In the genomic region with DNA sequence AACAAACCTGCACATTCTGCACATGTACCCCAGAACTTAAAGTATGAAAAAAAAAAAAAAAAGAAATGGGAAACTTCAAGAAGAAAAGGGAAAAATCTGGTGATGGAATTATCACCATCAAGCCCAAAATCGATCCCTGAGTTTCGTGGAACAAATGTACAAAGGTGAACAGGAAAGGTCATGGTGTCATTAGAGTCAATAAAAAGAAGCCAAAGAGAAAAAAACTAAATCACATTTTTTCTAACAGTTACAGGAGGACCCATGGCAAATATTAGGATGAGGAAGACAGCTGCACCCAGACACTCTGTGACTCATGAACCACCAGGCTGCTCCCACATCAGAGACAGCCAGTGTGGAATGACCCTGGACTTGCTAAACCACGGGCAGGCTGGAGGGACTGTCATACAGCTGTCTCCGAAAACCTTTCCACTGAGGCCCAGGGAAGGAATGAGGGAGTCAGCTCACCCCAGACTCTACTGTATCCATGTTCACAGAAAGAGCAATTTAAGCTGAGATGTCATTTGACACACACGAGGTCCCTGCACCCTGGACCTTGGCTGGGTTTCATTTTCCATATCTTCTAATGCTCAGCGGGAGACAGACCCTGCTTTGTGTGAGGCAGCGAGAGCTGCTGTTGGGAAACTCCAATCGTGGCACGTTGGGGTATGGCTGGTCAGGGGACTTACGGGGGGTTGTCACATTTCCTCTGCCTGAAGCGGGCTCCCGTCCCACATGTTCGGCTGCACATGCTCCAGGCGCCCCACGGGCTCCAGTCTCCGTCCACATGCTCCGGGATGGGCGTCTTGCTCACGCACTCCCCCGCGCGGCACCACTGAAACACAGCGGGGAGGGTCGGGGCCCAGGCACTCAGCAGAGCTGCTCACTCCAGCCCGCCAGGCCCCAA, we compare ENCODE assay signal across 1 cellular context.
TF ChIP-seq lines count a peak whose summit lies in the region.

No MANE protein-coding gene starts in this region.

TF ChIP-seq in HepG2, 621 proteins besides CTCF, POLR2A, EP300 and RAD21 (continued from another document and continues in another):
- TF ChIP-seq, protein P1, sequence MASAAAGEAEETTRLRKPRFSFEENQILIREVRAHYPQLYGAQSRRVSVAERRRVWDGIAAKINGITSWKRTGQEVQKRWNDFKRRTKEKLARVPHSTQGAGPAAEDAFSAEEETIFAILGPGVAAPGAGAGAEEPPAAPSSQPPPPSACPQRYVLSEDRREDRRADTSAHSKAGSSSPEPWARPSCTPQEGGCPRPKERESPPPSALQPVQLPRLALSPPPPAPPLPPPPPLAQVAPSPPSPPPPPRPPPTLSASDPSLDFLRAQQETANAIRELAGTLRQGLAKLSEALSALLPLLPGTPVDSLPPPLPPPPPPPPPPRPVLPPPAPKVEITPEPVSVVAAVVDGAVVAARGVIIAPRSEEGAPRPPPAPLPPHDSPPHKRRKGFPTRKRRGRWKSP (CRISPR knock-in tag; IDR thresholded peaks at IDR 0.05) = peak; percentile 87; the same call in 1 of the 2 replicates
- TF ChIP-seq ZBTB20 (CRISPR knock-in tag; IDR thresholded peaks at IDR 0.05; ENCODE audit: borderline replicate concordance, low read depth) = peak; percentile 56; the same call in 1 of the 2 replicates
- 0 out of 2 replicates have a peak, but pooled peaks have one; percentile 27 for TF ChIP-seq PHF8 (CRISPR knock-in tag; IDR thresholded peaks at IDR 0.05)
- TF ChIP-seq MYNN (CRISPR knock-in tag; IDR thresholded peaks at IDR 0.05; ENCODE audit: low read depth) = no peak
- TF ChIP-seq NKX3-1 (CRISPR knock-in tag; IDR thresholded peaks at IDR 0.05) = 0 out of 2 replicates have a peak, but pooled peaks have one; percentile 54
- no peak for TF ChIP-seq FOXK2 (IDR thresholded peaks at IDR 0.05)
- no peak for TF ChIP-seq TMF1 (CRISPR knock-in tag; IDR thresholded peaks at IDR 0.05; ENCODE audit: low read depth)
- TF ChIP-seq ZMYM4 (CRISPR knock-in tag; IDR thresholded peaks at IDR 0.05) = peak; percentile 66; the same call in 1 of the 2 replicates
- TF ChIP-seq, protein P2, sequence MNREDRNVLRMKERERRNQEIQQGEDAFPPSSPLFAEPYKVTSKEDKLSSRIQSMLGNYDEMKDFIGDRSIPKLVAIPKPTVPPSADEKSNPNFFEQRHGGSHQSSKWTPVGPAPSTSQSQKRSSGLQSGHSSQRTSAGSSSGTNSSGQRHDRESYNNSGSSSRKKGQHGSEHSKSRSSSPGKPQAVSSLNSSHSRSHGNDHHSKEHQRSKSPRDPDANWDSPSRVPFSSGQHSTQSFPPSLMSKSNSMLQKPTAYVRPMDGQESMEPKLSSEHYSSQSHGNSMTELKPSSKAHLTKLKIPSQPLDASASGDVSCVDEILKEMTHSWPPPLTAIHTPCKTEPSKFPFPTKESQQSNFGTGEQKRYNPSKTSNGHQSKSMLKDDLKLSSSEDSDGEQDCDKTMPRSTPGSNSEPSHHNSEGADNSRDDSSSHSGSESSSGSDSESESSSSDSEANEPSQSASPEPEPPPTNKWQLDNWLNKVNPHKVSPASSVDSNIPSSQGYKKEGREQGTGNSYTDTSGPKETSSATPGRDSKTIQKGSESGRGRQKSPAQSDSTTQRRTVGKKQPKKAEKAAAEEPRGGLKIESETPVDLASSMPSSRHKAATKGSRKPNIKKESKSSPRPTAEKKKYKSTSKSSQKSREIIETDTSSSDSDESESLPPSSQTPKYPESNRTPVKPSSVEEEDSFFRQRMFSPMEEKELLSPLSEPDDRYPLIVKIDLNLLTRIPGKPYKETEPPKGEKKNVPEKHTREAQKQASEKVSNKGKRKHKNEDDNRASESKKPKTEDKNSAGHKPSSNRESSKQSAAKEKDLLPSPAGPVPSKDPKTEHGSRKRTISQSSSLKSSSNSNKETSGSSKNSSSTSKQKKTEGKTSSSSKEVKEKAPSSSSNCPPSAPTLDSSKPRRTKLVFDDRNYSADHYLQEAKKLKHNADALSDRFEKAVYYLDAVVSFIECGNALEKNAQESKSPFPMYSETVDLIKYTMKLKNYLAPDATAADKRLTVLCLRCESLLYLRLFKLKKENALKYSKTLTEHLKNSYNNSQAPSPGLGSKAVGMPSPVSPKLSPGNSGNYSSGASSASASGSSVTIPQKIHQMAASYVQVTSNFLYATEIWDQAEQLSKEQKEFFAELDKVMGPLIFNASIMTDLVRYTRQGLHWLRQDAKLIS (CRISPR knock-in tag; IDR thresholded peaks at IDR 0.05) = no peak
- 0 out of 2 replicates have a peak, but pooled peaks have one; percentile 14 for TF ChIP-seq NCOA2 (CRISPR knock-in tag; IDR thresholded peaks at IDR 0.05)
- no peak; the same call in 1 of the 2 replicates for TF ChIP-seq ZNF616 (CRISPR knock-in tag; IDR thresholded peaks at IDR 0.05; ENCODE audit: low read depth)
- TF ChIP-seq ATF7-NPFF (CRISPR knock-in tag; IDR thresholded peaks at IDR 0.05; ENCODE audit: low read depth) = peak; percentile 82; the same call in 1 of the 2 replicates
- TF ChIP-seq, protein P3, sequence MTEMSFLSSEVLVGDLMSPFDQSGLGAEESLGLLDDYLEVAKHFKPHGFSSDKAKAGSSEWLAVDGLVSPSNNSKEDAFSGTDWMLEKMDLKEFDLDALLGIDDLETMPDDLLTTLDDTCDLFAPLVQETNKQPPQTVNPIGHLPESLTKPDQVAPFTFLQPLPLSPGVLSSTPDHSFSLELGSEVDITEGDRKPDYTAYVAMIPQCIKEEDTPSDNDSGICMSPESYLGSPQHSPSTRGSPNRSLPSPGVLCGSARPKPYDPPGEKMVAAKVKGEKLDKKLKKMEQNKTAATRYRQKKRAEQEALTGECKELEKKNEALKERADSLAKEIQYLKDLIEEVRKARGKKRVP (CRISPR knock-in tag; IDR thresholded peaks at IDR 0.05) = no peak
- no peak for TF ChIP-seq SMARCC2 (IDR thresholded peaks at IDR 0.05)
- no peak for TF ChIP-seq FOXA1 (IDR thresholded peaks at IDR 0.05)
- TF ChIP-seq FOXA1 (CRISPR knock-in tag; IDR thresholded peaks at IDR 0.05) = 0 out of 2 replicates have a peak, but pooled peaks have one; percentile 4
- TF ChIP-seq ZNF747 (CRISPR knock-in tag; IDR thresholded peaks at IDR 0.05; ENCODE audit: borderline replicate concordance) = peak; percentile 85
- TF ChIP-seq MXI1 (IDR thresholded peaks at IDR 0.05; ENCODE audit: borderline replicate concordance, low read depth, low read length) = no peak
- TF ChIP-seq ZBTB21 (CRISPR knock-in tag; IDR thresholded peaks at IDR 0.05) = no peak
- TF ChIP-seq ZNF44 (CRISPR knock-in tag; IDR thresholded peaks at IDR 0.05) = peak; percentile 86; the same call in 1 of the 2 replicates
- TF ChIP-seq ERF (CRISPR knock-in tag; IDR thresholded peaks at IDR 0.05) = peak; percentile 65; the same call in 1 of the 2 replicates
- peak; percentile 56; the same call in 1 of the 2 replicates for TF ChIP-seq AKAP8 (CRISPR knock-in tag; IDR thresholded peaks at IDR 0.05)
- TF ChIP-seq NFKBIZ (CRISPR knock-in tag; IDR thresholded peaks at IDR 0.05) = no peak
- no peak for TF ChIP-seq IKZF1 (IDR thresholded peaks at IDR 0.05)
- peak; percentile 94 for TF ChIP-seq ZNF619 (CRISPR knock-in tag; IDR thresholded peaks at IDR 0.05)
- TF ChIP-seq, protein P4, sequence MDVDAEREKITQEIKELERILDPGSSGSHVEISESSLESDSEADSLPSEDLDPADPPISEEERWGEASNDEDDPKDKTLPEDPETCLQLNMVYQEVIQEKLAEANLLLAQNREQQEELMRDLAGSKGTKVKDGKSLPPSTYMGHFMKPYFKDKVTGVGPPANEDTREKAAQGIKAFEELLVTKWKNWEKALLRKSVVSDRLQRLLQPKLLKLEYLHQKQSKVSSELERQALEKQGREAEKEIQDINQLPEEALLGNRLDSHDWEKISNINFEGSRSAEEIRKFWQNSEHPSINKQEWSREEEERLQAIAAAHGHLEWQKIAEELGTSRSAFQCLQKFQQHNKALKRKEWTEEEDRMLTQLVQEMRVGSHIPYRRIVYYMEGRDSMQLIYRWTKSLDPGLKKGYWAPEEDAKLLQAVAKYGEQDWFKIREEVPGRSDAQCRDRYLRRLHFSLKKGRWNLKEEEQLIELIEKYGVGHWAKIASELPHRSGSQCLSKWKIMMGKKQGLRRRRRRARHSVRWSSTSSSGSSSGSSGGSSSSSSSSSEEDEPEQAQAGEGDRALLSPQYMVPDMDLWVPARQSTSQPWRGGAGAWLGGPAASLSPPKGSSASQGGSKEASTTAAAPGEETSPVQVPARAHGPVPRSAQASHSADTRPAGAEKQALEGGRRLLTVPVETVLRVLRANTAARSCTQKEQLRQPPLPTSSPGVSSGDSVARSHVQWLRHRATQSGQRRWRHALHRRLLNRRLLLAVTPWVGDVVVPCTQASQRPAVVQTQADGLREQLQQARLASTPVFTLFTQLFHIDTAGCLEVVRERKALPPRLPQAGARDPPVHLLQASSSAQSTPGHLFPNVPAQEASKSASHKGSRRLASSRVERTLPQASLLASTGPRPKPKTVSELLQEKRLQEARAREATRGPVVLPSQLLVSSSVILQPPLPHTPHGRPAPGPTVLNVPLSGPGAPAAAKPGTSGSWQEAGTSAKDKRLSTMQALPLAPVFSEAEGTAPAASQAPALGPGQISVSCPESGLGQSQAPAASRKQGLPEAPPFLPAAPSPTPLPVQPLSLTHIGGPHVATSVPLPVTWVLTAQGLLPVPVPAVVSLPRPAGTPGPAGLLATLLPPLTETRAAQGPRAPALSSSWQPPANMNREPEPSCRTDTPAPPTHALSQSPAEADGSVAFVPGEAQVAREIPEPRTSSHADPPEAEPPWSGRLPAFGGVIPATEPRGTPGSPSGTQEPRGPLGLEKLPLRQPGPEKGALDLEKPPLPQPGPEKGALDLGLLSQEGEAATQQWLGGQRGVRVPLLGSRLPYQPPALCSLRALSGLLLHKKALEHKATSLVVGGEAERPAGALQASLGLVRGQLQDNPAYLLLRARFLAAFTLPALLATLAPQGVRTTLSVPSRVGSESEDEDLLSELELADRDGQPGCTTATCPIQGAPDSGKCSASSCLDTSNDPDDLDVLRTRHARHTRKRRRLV (CRISPR knock-in tag; IDR thresholded peaks at IDR 0.05) = peak; percentile 57; the same call in 1 of the 2 replicates
- 0 out of 2 replicates have a peak, but pooled peaks have one; percentile 45 for TF ChIP-seq ZNF263 (CRISPR knock-in tag; IDR thresholded peaks at IDR 0.05)
- TF ChIP-seq SP4 (CRISPR knock-in tag; IDR thresholded peaks at IDR 0.05) = peak; percentile 50; the same call in 1 of the 2 replicates
- peak; percentile 80; the same call in 1 of the 2 replicates for TF ChIP-seq ZFP36L1 (CRISPR knock-in tag; IDR thresholded peaks at IDR 0.05)
- TF ChIP-seq, protein P5, sequence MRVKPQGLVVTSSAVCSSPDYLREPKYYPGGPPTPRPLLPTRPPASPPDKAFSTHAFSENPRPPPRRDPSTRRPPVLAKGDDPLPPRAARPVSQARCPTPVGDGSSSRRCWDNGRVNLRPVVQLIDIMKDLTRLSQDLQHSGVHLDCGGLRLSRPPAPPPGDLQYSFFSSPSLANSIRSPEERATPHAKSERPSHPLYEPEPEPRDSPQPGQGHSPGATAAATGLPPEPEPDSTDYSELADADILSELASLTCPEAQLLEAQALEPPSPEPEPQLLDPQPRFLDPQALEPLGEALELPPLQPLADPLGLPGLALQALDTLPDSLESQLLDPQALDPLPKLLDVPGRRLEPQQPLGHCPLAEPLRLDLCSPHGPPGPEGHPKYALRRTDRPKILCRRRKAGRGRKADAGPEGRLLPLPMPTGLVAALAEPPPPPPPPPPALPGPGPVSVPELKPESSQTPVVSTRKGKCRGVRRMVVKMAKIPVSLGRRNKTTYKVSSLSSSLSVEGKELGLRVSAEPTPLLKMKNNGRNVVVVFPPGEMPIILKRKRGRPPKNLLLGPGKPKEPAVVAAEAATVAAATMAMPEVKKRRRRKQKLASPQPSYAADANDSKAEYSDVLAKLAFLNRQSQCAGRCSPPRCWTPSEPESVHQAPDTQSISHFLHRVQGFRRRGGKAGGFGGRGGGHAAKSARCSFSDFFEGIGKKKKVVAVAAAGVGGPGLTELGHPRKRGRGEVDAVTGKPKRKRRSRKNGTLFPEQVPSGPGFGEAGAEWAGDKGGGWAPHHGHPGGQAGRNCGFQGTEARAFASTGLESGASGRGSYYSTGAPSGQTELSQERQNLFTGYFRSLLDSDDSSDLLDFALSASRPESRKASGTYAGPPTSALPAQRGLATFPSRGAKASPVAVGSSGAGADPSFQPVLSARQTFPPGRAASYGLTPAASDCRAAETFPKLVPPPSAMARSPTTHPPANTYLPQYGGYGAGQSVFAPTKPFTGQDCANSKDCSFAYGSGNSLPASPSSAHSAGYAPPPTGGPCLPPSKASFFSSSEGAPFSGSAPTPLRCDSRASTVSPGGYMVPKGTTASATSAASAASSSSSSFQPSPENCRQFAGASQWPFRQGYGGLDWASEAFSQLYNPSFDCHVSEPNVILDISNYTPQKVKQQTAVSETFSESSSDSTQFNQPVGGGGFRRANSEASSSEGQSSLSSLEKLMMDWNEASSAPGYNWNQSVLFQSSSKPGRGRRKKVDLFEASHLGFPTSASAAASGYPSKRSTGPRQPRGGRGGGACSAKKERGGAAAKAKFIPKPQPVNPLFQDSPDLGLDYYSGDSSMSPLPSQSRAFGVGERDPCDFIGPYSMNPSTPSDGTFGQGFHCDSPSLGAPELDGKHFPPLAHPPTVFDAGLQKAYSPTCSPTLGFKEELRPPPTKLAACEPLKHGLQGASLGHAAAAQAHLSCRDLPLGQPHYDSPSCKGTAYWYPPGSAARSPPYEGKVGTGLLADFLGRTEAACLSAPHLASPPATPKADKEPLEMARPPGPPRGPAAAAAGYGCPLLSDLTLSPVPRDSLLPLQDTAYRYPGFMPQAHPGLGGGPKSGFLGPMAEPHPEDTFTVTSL (CRISPR knock-in tag; IDR thresholded peaks at IDR 0.05; ENCODE audit: borderline replicate concordance) = 0 out of 2 replicates have a peak, but pooled peaks have one; percentile 32
- TF ChIP-seq SETDB1 (CRISPR knock-in tag; IDR thresholded peaks at IDR 0.05; ENCODE audit: borderline replicate concordance) = no peak
- TF ChIP-seq, protein P6, sequence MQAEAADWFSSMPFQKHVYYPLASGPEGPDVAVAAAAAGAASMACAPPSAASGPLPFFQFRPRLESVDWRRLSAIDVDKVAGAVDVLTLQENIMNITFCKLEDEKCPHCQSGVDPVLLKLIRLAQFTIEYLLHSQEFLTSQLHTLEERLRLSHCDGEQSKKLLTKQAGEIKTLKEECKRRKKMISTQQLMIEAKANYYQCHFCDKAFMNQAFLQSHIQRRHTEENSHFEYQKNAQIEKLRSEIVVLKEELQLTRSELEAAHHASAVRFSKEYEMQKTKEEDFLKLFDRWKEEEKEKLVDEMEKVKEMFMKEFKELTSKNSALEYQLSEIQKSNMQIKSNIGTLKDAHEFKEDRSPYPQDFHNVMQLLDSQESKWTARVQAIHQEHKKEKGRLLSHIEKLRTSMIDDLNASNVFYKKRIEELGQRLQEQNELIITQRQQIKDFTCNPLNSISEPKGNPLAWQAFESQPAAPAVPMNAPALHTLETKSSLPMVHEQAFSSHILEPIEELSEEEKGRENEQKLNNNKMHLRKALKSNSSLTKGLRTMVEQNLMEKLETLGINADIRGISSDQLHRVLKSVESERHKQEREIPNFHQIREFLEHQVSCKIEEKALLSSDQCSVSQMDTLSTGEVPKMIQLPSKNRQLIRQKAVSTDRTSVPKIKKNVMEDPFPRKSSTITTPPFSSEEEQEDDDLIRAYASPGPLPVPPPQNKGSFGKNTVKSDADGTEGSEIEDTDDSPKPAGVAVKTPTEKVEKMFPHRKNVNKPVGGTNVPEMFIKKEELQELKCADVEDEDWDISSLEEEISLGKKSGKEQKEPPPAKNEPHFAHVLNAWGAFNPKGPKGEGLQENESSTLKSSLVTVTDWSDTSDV (CRISPR knock-in tag; IDR thresholded peaks at IDR 0.05) = peak; percentile 90
- 0 out of 2 replicates have a peak, but pooled peaks have one; percentile 28 for TF ChIP-seq MIXL1 (CRISPR knock-in tag; IDR thresholded peaks at IDR 0.05)
